Comparison of ENCODE assay signal across 7 cellular contexts in genomic region chr14:75051556-75051899, GRCh38. TPM values are rescaled to one million over a fixed set of nuclear protein-coding genes. Genes with fewer than 3 reads are reported as not detected.
DNase-seq lines count a peak whose midpoint lies in the region; ATAC-seq and TF ChIP-seq lines count a peak whose summit lies in the region.

No MANE protein-coding gene starts in this region.

- no TSS peak for BruUV-seq in HCT116 (replicated peaks; lab: Mats Ljungman, UMichigan)

- peaks cover 0 to 16% of the 10 kb centered on the region in 2 experiments; a peak in 3 of 4 replicates for H3K4me1 ChIP-seq in HCT116 (ENCODE audit: control insufficient read depth in 1 of 2, insufficient read depth in 2 of 2, low read length in 2 of 2)
- H3K4me1 ChIP-seq in spleen = peaks cover 5 to 45% (median 26%) of the 10 kb centered on the region in 6 donors

- H3K27ac Mint-ChIP-seq in WTC11 (peak overlapping the region; percentile 87), glutamatergic neuron (ENCODE audit: unreplicated experiment) (peak overlapping the region; percentile 86)

- H3K36me3 ChIP-seq in HCT116 (ENCODE audit: control insufficient read depth in 1 of 2, insufficient read depth in 2 of 2, low read length in 2 of 2) (peaks cover 0 to 7% of the 10 kb centered on the region in 2 experiments; a peak in 2 of 4 replicates), spleen (no peaks in the 10 kb centered on the region)

- H3K4me3 Mint-ChIP-seq in WTC11 = peak overlapping the region; percentile 78
- peak overlapping the region; percentile 89 for H3K4me3 Mint-ChIP-seq in glutamatergic neuron (ENCODE audit: unreplicated experiment)

- CTCF ChIA-PET in HCT116 (lab: Charles Lee) = interaction anchor here (0.9 kb wide), 1 partner anchor 107 kb away, joined by 3 read pairs; no protein-coding TSS in a partner anchor
- CTCF ChIA-PET in WTC11 (lab: Charles Lee) = interaction anchor here (0.9 to 1.1 kb wide), 4 partner anchors 12 to 190 kb away, joined by 3 to 5 read pairs (median 4); partner anchors contain the start of gene ACYP1

- H3K36me3 Mint-ChIP-seq in WTC11 = peaks cover 8% of the 10 kb centered on the region
- no peaks in the 10 kb centered on the region for H3K36me3 Mint-ChIP-seq in glutamatergic neuron (ENCODE audit: unreplicated experiment)

- H3K4me2 ChIP-seq in HCT116 (ENCODE audit: low read length) = peak overlapping the region; percentile 82

- 26 to 34% (median 34%) methylated on average over 5 of the region's 5 CpGs for WGBS in spleen, 5 donors

- peak; percentile 8; the same call in 1 of the 2 replicates for ATAC-seq in HCT116
- peak; percentile 10 for ATAC-seq in WTC11

- intact Hi-C loops in HCT116 (cut with micrococcal nuclease) = no loop called here
- intact Hi-C loops in spleen (cut with DNase I; ENCODE audit: low total_unique reads) = no loop called here

- H3K4me3 ChIP-seq in HCT116 (replicated peaks in 1 of 2; ENCODE audit: low read depth in 1 of 2, low read length in 2 of 2) (peak overlapping the region; percentile 50 to 59), spleen (peak overlapping the region; percentile 40 to 76 (median 66))

- TF ChIP-seq RAD21 in HCT116 (IDR thresholded peaks at IDR 0.05; ENCODE audit: low read depth) = no peak

- peak overlapping the region; percentile 71 for H2AFZ ChIP-seq in HCT116 (ENCODE audit: low read depth, low read length, poor library complexity, severe bottlenecking)

- POLR2A ChIA-PET in HCT116 (lab: Charles Lee) (no interaction called here), WTC11 (lab: Charles Lee) (interaction anchor here (0.7 kb wide), 1 partner anchor 18 kb away, joined by 3 read pairs; the partner anchor contains the start of gene ZC2HC1C)

- H3K27me3 Mint-ChIP-seq in WTC11 (ENCODE audit: low read depth) (no peaks in the 10 kb centered on the region; the same call in 1 of the 2 replicates), glutamatergic neuron (ENCODE audit: unreplicated experiment) (peaks cover 4% of the 10 kb centered on the region)

- no peaks in the 10 kb centered on the region for H4K20me1 ChIP-seq in HCT116 (ENCODE audit: insufficient read depth)

- peaks cover 26% of the 10 kb centered on the region for H3K79me2 ChIP-seq in HCT116 (ENCODE audit: insufficient read depth, low read length)

- RAD21 ChIA-PET in HCT116 (lab: Charles Lee; ENCODE audit: low non-redundant PET in 1 of 2, low total read pairs in 2 of 2, uncharacterized antibody in 2 of 2, unreplicated experiment in 2 of 2) = no interaction called here

- H3K27ac ChIP-seq in HCT116 (ENCODE audit: low read depth, low read length) (no peak overlapping the region), spleen (peak overlapping the region; percentile 76 to 92 (median 86))

- no peaks in the 10 kb centered on the region for H3K9me3 ChIP-seq in HCT116 (ENCODE audit: control insufficient read depth in 1 of 2, insufficient read depth in 1 of 2, low read depth in 1 of 2, low read length in 2 of 2)
- H3K9me3 ChIP-seq in spleen = no peaks in the 10 kb centered on the region

- TF ChIP-seq POLR2A in HCT116 (IDR thresholded peaks at IDR 0.05; ENCODE audit: borderline replicate concordance, extremely low read depth, insufficient read depth, insufficient read length) (no peak), spleen (IDR thresholded peaks at IDR 0.05) (no peak)

- peak overlapping the region; percentile 70 for H3K9ac ChIP-seq in HCT116 (ENCODE audit: low read length)

- H3K4me1 Mint-ChIP-seq in WTC11 (peaks cover 8% of the 10 kb centered on the region; the same call in 1 of the 2 replicates), glutamatergic neuron (ENCODE audit: low read depth, unreplicated experiment) (no peaks in the 10 kb centered on the region)

- TF ChIP-seq CTCF in HCT116 (IDR thresholded peaks at IDR 0.05 in 2 of 3, conservative IDR thresholded peaks at IDR 0.05 in 1 of 3; ENCODE audit: borderline replicate concordance in 1 of 3, insufficient read depth in 1 of 3, low read depth in 2 of 3, low read length in 2 of 3) (no peak), WTC11 (IDR thresholded peaks at IDR 0.05) (no peak), glutamatergic neuron (IDR thresholded peaks at IDR 0.05; ENCODE audit: partially characterized antibody, unreplicated experiment) (no peak), spleen (IDR thresholded peaks at IDR 0.05 in 8 of 11, conservative IDR thresholded peaks at IDR 0.05 in 3 of 11) (no peak)

- no peak for DNase-seq in HCT116 (ENCODE audit: low read depth, low spot score)
- no peak for DNase-seq in WTC11 (ENCODE audit: low spot score)
- DNase-seq in glutamatergic neuron = no peak
- DNase-seq in spleen = no peak
- DNase-seq in NCI-H524 (lab: John Stamatoyannopoulos, UW) = no peak
- DNase-seq in iPS-NIHi11 (ENCODE audit: low spot score) = no peak
- no peak for DNase-seq in NCI-H146 (lab: John Stamatoyannopoulos, UW)

- H3K9me3 Mint-ChIP-seq in WTC11 = no peaks in the 10 kb centered on the region
- peaks cover 5% of the 10 kb centered on the region for H3K9me3 Mint-ChIP-seq in glutamatergic neuron (ENCODE audit: unreplicated experiment)

- no peaks in the 10 kb centered on the region for H3K9me2 ChIP-seq in HCT116 (ENCODE audit: insufficient read depth)

- H3K27me3 ChIP-seq in HCT116 (ENCODE audit: insufficient read depth, low read length) = no peaks in the 10 kb centered on the region
- no peaks in the 10 kb centered on the region for H3K27me3 ChIP-seq in spleen (replicated peaks in 1 of 7)

TF ChIP-seq in HCT116, 20 proteins besides CTCF, POLR2A, EP300 and RAD21 (continues in another document):
- TF ChIP-seq EZH2phosphoT487 (IDR thresholded peaks at IDR 0.05; ENCODE audit: borderline replicate concordance) = no peak
- TF ChIP-seq TCF7L2 (IDR thresholded peaks at IDR 0.05; ENCODE audit: borderline replicate concordance, extremely low read depth, insufficient read depth, insufficient read length) = no peak
- TF ChIP-seq SRF (IDR thresholded peaks at IDR 0.05; ENCODE audit: low read depth) = no peak
- TF ChIP-seq FOSL1 (IDR thresholded peaks at IDR 0.05; ENCODE audit: low read depth) = no peak
- TF ChIP-seq EGR1 (IDR thresholded peaks at IDR 0.05; ENCODE audit: low read depth) = no peak
- TF ChIP-seq MAX (IDR thresholded peaks at IDR 0.05) = no peak
- no peak for TF ChIP-seq ATF3 (IDR thresholded peaks at IDR 0.05)
- TF ChIP-seq SIN3A (IDR thresholded peaks at IDR 0.05; ENCODE audit: low read depth) = no peak
- TF ChIP-seq ZFX (IDR thresholded peaks at IDR 0.05) = no peak
- TF ChIP-seq CEBPB (IDR thresholded peaks at IDR 0.05; ENCODE audit: low read depth) = no peak
- TF ChIP-seq YY1 (IDR thresholded peaks at IDR 0.05; ENCODE audit: extremely low read depth, insufficient replicate concordance, low read depth, low read length) = no peak

TF ChIP-seq in WTC11, 78 proteins besides CTCF, POLR2A, EP300 and RAD21 (continues in another document):
- TF ChIP-seq ZNF317 (CRISPR knock-in tag; IDR thresholded peaks at IDR 0.05; ENCODE audit: borderline replicate concordance, low read depth) = no peak
- TF ChIP-seq EMX1 (CRISPR knock-in tag; IDR thresholded peaks at IDR 0.05) = no peak
- TF ChIP-seq ARID4B (CRISPR knock-in tag; IDR thresholded peaks at IDR 0.05; ENCODE audit: borderline replicate concordance) = no peak

RNA-seq across cellular contexts. Expression of gene MLH3, which starts 0.3 kb away (rescaled TPM):
- total RNA-seq in HCT116 (2021; ENCODE audit: unreplicated experiment) = 14.7 TPM
- 7.2 and 10.9 TPM in 2 replicates for polyA plus RNA-seq in HCT116 (2012)
- 16.7 to 18.3 TPM (median 18.2 TPM) in 3 replicates for total RNA-seq in WTC11 (2021)
- 17.1 TPM for total RNA-seq in glutamatergic neuron (ENCODE audit: unreplicated experiment)
- 10 to 100 TPM; 24.8 to 37.7 (median 33.3) TPM for total RNA-seq in spleen
- 10 to 100 TPM; 14.8 to 19.8 (median 15.7) TPM for polyA plus RNA-seq in spleen

RNA-seq across cellular contexts. Expression of gene ACYP1, which starts 12.3 kb away (rescaled TPM):
- total RNA-seq in HCT116 (2021; ENCODE audit: unreplicated experiment) (30.7 TPM), WTC11 (2021) (22.4 to 26.6 TPM (median 23.0 TPM) in 3 replicates), glutamatergic neuron (ENCODE audit: unreplicated experiment) (14.3 TPM), spleen (10 to 100 TPM in 6 of 7 donors, 1 to 10 TPM in 1; 6.8 to 27.7 (median 15.8) TPM)
- 40.9 and 50.7 TPM in 2 replicates for polyA plus RNA-seq in HCT116 (2012)
- polyA plus RNA-seq in spleen = 10 to 100 TPM; 20.2 to 24.1 (median 21.3) TPM

RNA-seq across cellular contexts. Expression of gene ZC2HC1C, which starts 17.9 kb away (rescaled TPM):
- total RNA-seq in HCT116 (2021; ENCODE audit: unreplicated experiment) = 0.98 TPM
- polyA plus RNA-seq in HCT116 (2012) = 0.36 and 0.77 TPM in 2 replicates
- 1.3 to 1.8 TPM (median 1.6 TPM) in 3 replicates for total RNA-seq in WTC11 (2021)
- 3.2 TPM for total RNA-seq in glutamatergic neuron (ENCODE audit: unreplicated experiment)
- 1 to 10 TPM in 6 of 7 donors, under 1 TPM in 1; 0.89 to 2.8 (median 1.1) TPM for total RNA-seq in spleen
- 1 to 10 TPM; 1.1 to 2.4 (median 1.2) TPM for polyA plus RNA-seq in spleen

RNA-seq across cellular contexts. Expression of gene EIF2B2, which starts 48.8 kb away (rescaled TPM):
- total RNA-seq in HCT116 (2021; ENCODE audit: unreplicated experiment) (54.8 TPM), WTC11 (2021) (46.0 to 50.7 TPM (median 50.5 TPM) in 3 replicates), glutamatergic neuron (ENCODE audit: unreplicated experiment) (39.6 TPM), spleen (10 to 100 TPM; 18.7 to 38.1 (median 29.8) TPM)
- polyA plus RNA-seq in HCT116 (2012) = 63.1 and 66.7 TPM in 2 replicates
- 10 to 100 TPM; 16.0 to 24.4 (median 22.8) TPM for polyA plus RNA-seq in spleen
